In genomic region chr3:87792532-87793321, GRCh38 we compare ENCODE assay signal across 8 cellular contexts. TPM values are rescaled to one million over a fixed set of nuclear protein-coding genes. Genes with fewer than 3 reads are reported as not detected.
A peak's percentile ranks its signal among the peaks of the same experiment; 100 is the strongest.
DNase-seq lines count a peak whose midpoint lies in the region; ATAC-seq, FAIRE-seq and TF ChIP-seq lines count a peak whose summit lies in the region.

HTR1F (plus strand) TSS chr3:87792706.

- H3K36me3 Mint-ChIP-seq in HFFc6 (ENCODE audit: low read depth), result no peaks in the 10 kb centered on the region

- FAIRE-seq in A549 (lab: Jason Lieb, UNC), result no peak

- H3K27ac ChIP-seq in A549 (peak within 1 kb of the TSS; percentile 44 to 81), mammary epithelial cell (ENCODE audit: insufficient read depth, low read depth, low read length) (no peak within 1 kb of the TSS), tibial artery (no peak within 1 kb of the TSS)

- H2AFZ ChIP-seq in mammary epithelial cell (ENCODE audit: low read depth, low read length), result peak within 1 kb of the TSS; percentile 46

- peaks cover 7% of the 10 kb centered on the region; the same call in 1 of the 3 replicates for H3K4me1 ChIP-seq in A549
- peaks cover 6% of the 10 kb centered on the region for H3K4me1 ChIP-seq in mammary epithelial cell (ENCODE audit: insufficient read depth, low read length)
- peaks cover 0 to 11% (median 10%) of the 10 kb centered on the region in 4 donors for H3K4me1 ChIP-seq in tibial artery

- H3K79me2 ChIP-seq in mammary epithelial cell (ENCODE audit: insufficient read depth, low read length), result no peaks in the 10 kb centered on the region

- peak; percentile 89 to 91 for ATAC-seq in A549
- no peak for ATAC-seq in GM18511 (IDR thresholded peaks at IDR 0.05; ENCODE audit: unreplicated experiment)
- ATAC-seq in HG02938 (IDR thresholded peaks at IDR 0.05; ENCODE audit: unreplicated experiment), result no peak

- no TSS peak for BruUV-seq in mammary epithelial cell (replicated peaks; lab: Mats Ljungman, UMichigan)

- intact Hi-C loops in mammary epithelial cell (cut with micrococcal nuclease) (no loop called here), lower leg skin (cut with DNase I; ENCODE audit: low total_unique reads) (no loop called here), tibial artery (cut with DNase I; ENCODE audit: low total_unique reads) (no loop called here)

- in situ Hi-C loops in mammary epithelial cell (cut with MboI; ENCODE audit: low sequenced_read_pairs in 2 of 2), result no loop called here

- TF ChIP-seq EP300 in A549 (IDR thresholded peaks at IDR 0.05), result no peak

- H3K36me3 ChIP-seq in mammary epithelial cell (ENCODE audit: insufficient read depth, low read length), result no peaks in the 10 kb centered on the region
- H3K36me3 ChIP-seq in tibial artery, result no peaks in the 10 kb centered on the region

- POLR2A ChIA-PET in A549 (lab: Yijun Ruan, JAX), result no interaction called here

- H3K9me3 ChIP-seq in A549 (no peaks in the 10 kb centered on the region), mammary epithelial cell (replicated peaks; ENCODE audit: insufficient read depth, low read length) (no peaks in the 10 kb centered on the region), tibial artery (no peaks in the 10 kb centered on the region)

- WGBS in A549 (ENCODE audit: missing lambda C conversion rate), result under 1% methylated on average over 45 of the region's 60 CpGs
- WGBS in mammary epithelial cell (ENCODE audit: low coverage, missing lambda C conversion rate), result 10% methylated on average over 1 of the region's 60 CpGs
- 1% methylated on average over 40 to 49 of the region's 60 CpGs for WGBS in lower leg skin, 2 donors

- peaks cover 19% of the 10 kb centered on the region for H3K27me3 Mint-ChIP-seq in HFFc6 (ENCODE audit: insufficient read depth)

- dilution Hi-C loops in mammary epithelial cell (cut with HindIII; ENCODE audit: low sequenced_read_pairs), result no loop called here

- peaks cover 25% of the 10 kb centered on the region for H3K4me1 Mint-ChIP-seq in HFFc6 (ENCODE audit: low read depth)

- peak within 1 kb of the TSS; percentile 92 for H3K4me3 Mint-ChIP-seq in HFFc6

- peak within 1 kb of the TSS; percentile 60; the same call in 1 of the 2 replicates for H3K27ac Mint-ChIP-seq in HFFc6

- H3K9ac ChIP-seq in mammary epithelial cell (ENCODE audit: insufficient read depth, low read length), result no peak within 1 kb of the TSS

- H3K4me3 ChIP-seq in A549 (peak within 1 kb of the TSS; percentile 59), mammary epithelial cell (replicated peaks in 1 of 3; ENCODE audit: insufficient read depth in 1 of 3, low read depth in 2 of 3, low read length in 3 of 3) (peak within 1 kb of the TSS in 1 of 3 experiments; percentile 11), lower leg skin (ENCODE audit: low read depth, poor library complexity, severe bottlenecking) (peak within 1 kb of the TSS; percentile 5), tibial artery (peak within 1 kb of the TSS; percentile 28 to 40)

- CTCF ChIA-PET in A549 (lab: Yijun Ruan, JAX) (interaction anchor here (0.8 to 2.2 kb wide), 9 partner anchors 12 to 532 kb away, joined by 3 to 7 read pairs (median 3); no protein-coding TSS in a partner anchor), mammary epithelial cell (lab: Charles Lee; ENCODE audit: low non-redundant PET) (no interaction called here)

- TF ChIP-seq POLR2A in A549 (IDR thresholded peaks at IDR 0.05; ENCODE audit: low read length) (no peak), lower leg skin (IDR thresholded peaks at IDR 0.05) (no peak)

- DNase-seq in A549 (ENCODE audit: low read depth in 1 of 2, low spot score in 1 of 2), result peak; percentile 20 to 31
- no peak for DNase-seq in HFFc6
- no peak for DNase-seq in mammary epithelial cell
- peak in 1 of 2 donors; percentile 79 for DNase-seq in lower leg skin (ENCODE audit: low spot score in 2 of 2)
- DNase-seq in tibial artery, result no peak
- no peak for DNase-seq in activated CD8-positive, alpha-beta memory T cell treated with anti-CD3 and anti-CD28 coated beads for 24 hours

- H3K27me3 ChIP-seq in mammary epithelial cell (ENCODE audit: insufficient read depth, low read length), result peaks cover 30% of the 10 kb centered on the region
- H3K27me3 ChIP-seq in tibial artery, result peaks cover 0 to 28% of the 10 kb centered on the region in 2 donors

- no peaks in the 10 kb centered on the region for H3K9me3 Mint-ChIP-seq in HFFc6

- no peak; a peak in 1 of 5 replicates for TF ChIP-seq RAD21 in A549 (conservative IDR thresholded peaks at IDR 0.05 in 1 of 2, IDR thresholded peaks at IDR 0.05 in 1 of 2)

- H3K4me2 ChIP-seq in A549 (peak within 1 kb of the TSS; percentile 88), mammary epithelial cell (ENCODE audit: insufficient read depth, low read depth, low read length) (peak within 1 kb of the TSS; percentile 71)

- H4K20me1 ChIP-seq in mammary epithelial cell (ENCODE audit: insufficient read depth, low read length), result no peaks in the 10 kb centered on the region

- peak; percentile 33; the same call in 2 of the 3 replicates for TF ChIP-seq CTCF in A549 (IDR thresholded peaks at IDR 0.05)
- peak; percentile 32; the same call in 1 of the 2 replicates for TF ChIP-seq CTCF in HFFc6 (IDR thresholded peaks at IDR 0.05)
- TF ChIP-seq CTCF in mammary epithelial cell (conservative IDR thresholded peaks at IDR 0.05 in 1 of 2, IDR thresholded peaks at IDR 0.05 in 1 of 2; ENCODE audit: extremely low read depth in 1 of 2, insufficient read depth in 1 of 2, low read depth in 1 of 2, low read length in 2 of 2), result no peak
- no peak for TF ChIP-seq CTCF in lower leg skin (IDR thresholded peaks at IDR 0.05)
- TF ChIP-seq CTCF in tibial artery (IDR thresholded peaks at IDR 0.05), result no peak

TF ChIP-seq in A549, 52 proteins besides CTCF, POLR2A, EP300 and RAD21:
- TF ChIP-seq HOXB13 (CRISPR knock-in tag; IDR thresholded peaks at IDR 0.05; ENCODE audit: low read depth) (no peak), JUNB (IDR thresholded peaks at IDR 0.05) (no peak), CEBPB (IDR thresholded peaks at IDR 0.05) (no peak), TP53 (CRISPR knock-in tag; IDR thresholded peaks at IDR 0.05) (no peak), EHMT2 (IDR thresholded peaks at IDR 0.05; ENCODE audit: low read depth) (no peak), FOXS1 (CRISPR knock-in tag; IDR thresholded peaks at IDR 0.05) (no peak), PHF8 (IDR thresholded peaks at IDR 0.05; ENCODE audit: borderline replicate concordance, low read depth) (no peak), NR3C1 (IDR thresholded peaks at IDR 0.05) (no peak), RNF2 (IDR thresholded peaks at IDR 0.05; ENCODE audit: borderline replicate concordance, low read depth) (no peak), JUN (IDR thresholded peaks at IDR 0.05) (peak in 1 of 2 experiments; percentile 21; a peak in 1 of 5 replicates), ZSCAN20 (CRISPR knock-in tag; IDR thresholded peaks at IDR 0.05) (no peak), SMC3 (IDR thresholded peaks at IDR 0.05) (peak; percentile 8; the same call in 1 of the 3 replicates), KDM5A (IDR thresholded peaks at IDR 0.05) (no peak), REST (IDR thresholded peaks at IDR 0.05) (peak; percentile 32; the same call in 1 of the 2 replicates)

RNA-seq across cellular contexts. Expression of gene HTR1F, which starts in this region (rescaled TPM):
- 0.14 and 0.28 TPM in 2 replicates for polyA plus RNA-seq in A549 (2011; rRNA removed)
- polyA plus RNA-seq in A549 (2012; cell fraction: cytosol; rRNA removed), result 0.01 TPM in 2 replicates
- polyA plus RNA-seq in A549 (2012; cell fraction: nucleus; rRNA removed), result 0.02 and 0.06 TPM in 2 replicates
- polyA plus RNA-seq in A549 (2017; fragmentation: RNase III; extraction: RNeasy Plus Mini Kit Qiagen cat#74134 plus additional on column Dnase treatment), result 0.13 to 0.33 TPM (median 0.15 TPM) in 3 replicates
- 0.10 and 0.12 TPM in 2 replicates for polyA minus RNA-seq in A549 (2011; rRNA and poly(A)+ RNA removed)
- under 1 TPM; 0.05 to 0.63 (median 0.50) TPM for total RNA-seq in HFFc6 (2021; fragmentation: NEBNext Ultra II Directional; extraction: Animal tissue kit (Norgen Biotek cat#: 25700))
- total RNA-seq in mammary epithelial cell, result not detected
- polyA plus RNA-seq in mammary epithelial cell, result not detected
- not detected for polyA minus RNA-seq in mammary epithelial cell
- under 1 TPM in 3 of 4 donors, not detected in 1; 0.19 to 0.38 (median 0.27) TPM for total RNA-seq in lower leg skin

Comparison
In these comparisons a context has a peak if more than half of its experiments do, and no peak if none do; other contexts are left out.
1. Peak in DNase-seq, ATAC-seq, H3K4me3 ChIP-seq, H3K27ac ChIP-seq and H3K4me2 ChIP-seq in A549; RNA of the gene not detected or under 1 TPM.
2. CTCF ChIP-seq: peak in A549 (single experiment) and HFFc6 (single experiment); none in mammary epithelial cell (0 of 2), lower leg skin (0 of 3) and tibial artery (0 of 2).